ENCODE assay signal across 9 cellular contexts in genomic region chr14:91996951-91997371, GRCh38. TPM values are rescaled to one million over a fixed set of nuclear protein-coding genes. Genes with fewer than 3 reads are reported as not detected.
DNase-seq lines count a peak whose midpoint lies in the region; ATAC-seq and TF ChIP-seq lines count a peak whose summit lies in the region.
"Had no signal": no experiment of that assay in that cellular context is flagged by ENCODE, and none has a peak within 500 bp of the region (broad histone marks: within the 10 kb centered on the region; RNA-seq: fewer than 3 reads in every experiment).

No MANE protein-coding gene starts in this region.

- H3K27ac Mint-ChIP-seq in CD4-positive, alpha-beta memory T cell, result peak overlapping the region in 5 of 7 donors; percentile 1 to 83 (median 49)
- H3K27ac Mint-ChIP-seq in GM23338, result no peak overlapping the region
- H3K27ac Mint-ChIP-seq in central memory CD8-positive, alpha-beta T cell (ENCODE audit: low read depth), result peak overlapping the region; percentile 56

- POLR2A ChIA-PET in CD4-positive, alpha-beta memory T cell (lab: Charles Lee; ENCODE audit: partially characterized antibody), result interaction anchor here (0.6 to 1.4 kb wide), 7 partner anchors 9 to 751 kb away, joined by 3 to 8 read pairs (median 3); partner anchors contain the start of genes TC2N and TRIP11

- H3F3A ChIP-seq in GM23338 (replicated peaks; ENCODE audit: low read depth), result no peaks in the 10 kb centered on the region

- H2AFZ ChIP-seq in GM23338, result no peak overlapping the region

- TF ChIP-seq CTCF in GM23338 (conservative IDR thresholded peaks at IDR 0.05; ENCODE audit: low read depth in 2 of 2), result peak; percentile 62 to 79
- TF ChIP-seq CTCF in uterus (IDR thresholded peaks at IDR 0.05), result peak; percentile 46 to 65 (median 52)

- no peaks in the 10 kb centered on the region for H3K27me3 Mint-ChIP-seq in CD4-positive, alpha-beta memory T cell
- H3K27me3 Mint-ChIP-seq in GM23338 (ENCODE audit: insufficient read depth, low read depth, poor library complexity), result no peaks in the 10 kb centered on the region
- no peaks in the 10 kb centered on the region for H3K27me3 Mint-ChIP-seq in central memory CD8-positive, alpha-beta T cell

- TF ChIP-seq POLR2A in uterus (IDR thresholded peaks at IDR 0.05), result no peak

- H3K9me2 ChIP-seq in GM23338 (ENCODE audit: insufficient read depth), result no peaks in the 10 kb centered on the region

- H3K9me3 Mint-ChIP-seq in CD4-positive, alpha-beta memory T cell, result no peaks in the 10 kb centered on the region
- no peaks in the 10 kb centered on the region for H3K9me3 Mint-ChIP-seq in GM23338
- no peaks in the 10 kb centered on the region for H3K9me3 Mint-ChIP-seq in central memory CD8-positive, alpha-beta T cell

- H3K4me2 ChIP-seq in GM23338, result no peak overlapping the region

- no peaks in the 10 kb centered on the region for H4K20me1 ChIP-seq in GM23338 (replicated peaks; ENCODE audit: insufficient read depth)

- H3K36me3 ChIP-seq in CD4-positive, alpha-beta memory T cell (ENCODE audit: insufficient read depth, low read length), result peaks cover 5% of the 10 kb centered on the region
- H3K36me3 ChIP-seq in GM23338 (ENCODE audit: insufficient read depth) (peaks cover 5% of the 10 kb centered on the region; the same call in 1 of the 2 replicates), uterus (no peaks in the 10 kb centered on the region)

- no peak overlapping the region for H3K4me3 ChIP-seq in CD4-positive, alpha-beta memory T cell (ENCODE audit: low read length in 2 of 2)
- H3K4me3 ChIP-seq in GM23338 (no peak overlapping the region), uterus (no peak overlapping the region)
- H3K4me3 ChIP-seq: SJCRH30 had no signal

- H3K4me1 Mint-ChIP-seq in CD4-positive, alpha-beta memory T cell, result peaks cover 28 to 42% (median 34%) of the 10 kb centered on the region in 4 donors
- H3K4me1 Mint-ChIP-seq in GM23338, result peaks cover 4% of the 10 kb centered on the region; the same call in 2 of the 3 replicates
- H3K4me1 Mint-ChIP-seq in central memory CD8-positive, alpha-beta T cell, result peaks cover 24% of the 10 kb centered on the region

- CTCF ChIA-PET in CD4-positive, alpha-beta memory T cell (lab: Charles Lee; ENCODE audit: partially characterized antibody), result interaction anchor here (0.5 to 2.3 kb wide), 28 partner anchors 9 to 528 kb away, joined by 3 to 25 read pairs (median 4); partner anchors contain the start of genes ATXN3 and TRIP11

- peaks cover 22 to 38% of the 10 kb centered on the region in 2 donors for H3K36me3 Mint-ChIP-seq in CD4-positive, alpha-beta memory T cell
- peaks cover 13% of the 10 kb centered on the region; the same call in 2 of the 3 replicates for H3K36me3 Mint-ChIP-seq in GM23338 (ENCODE audit: low read depth)
- peaks cover 29% of the 10 kb centered on the region for H3K36me3 Mint-ChIP-seq in central memory CD8-positive, alpha-beta T cell (ENCODE audit: insufficient read depth)

- H3K27ac ChIP-seq in CD4-positive, alpha-beta memory T cell (ENCODE audit: low read depth, low read length), result no peak overlapping the region
- no peak overlapping the region for H3K27ac ChIP-seq in GM23338 (ENCODE audit: low read depth)
- H3K27ac ChIP-seq in uterus, result peak overlapping the region in 1 of 2 donors; percentile 62
- H3K27ac ChIP-seq: SJCRH30 had no signal

- peaks cover 39% of the 10 kb centered on the region for H3K4me1 ChIP-seq in CD4-positive, alpha-beta memory T cell (ENCODE audit: insufficient read depth, low read length)
- no peaks in the 10 kb centered on the region for H3K4me1 ChIP-seq in GM23338 (ENCODE audit: insufficient read depth)
- H3K4me1 ChIP-seq in uterus, result no peaks in the 10 kb centered on the region
- H3K4me1 ChIP-seq: SJCRH30 had no signal

- no peaks in the 10 kb centered on the region for H3K79me2 ChIP-seq in GM23338 (replicated peaks; ENCODE audit: insufficient read depth)

- peak overlapping the region in 1 of 8 donors; percentile 25 for H3K4me3 Mint-ChIP-seq in CD4-positive, alpha-beta memory T cell
- H3K4me3 Mint-ChIP-seq in GM23338, result no peak overlapping the region
- H3K4me3 Mint-ChIP-seq in central memory CD8-positive, alpha-beta T cell, result no peak overlapping the region

- H3K9me3 ChIP-seq in CD4-positive, alpha-beta memory T cell (ENCODE audit: control insufficient read depth in 1 of 2, low read length in 2 of 2), result no peaks in the 10 kb centered on the region
- H3K9me3 ChIP-seq in uterus, result no peaks in the 10 kb centered on the region
- H3K9me3 ChIP-seq: SJCRH30 had no signal

- DNase-seq in CD4-positive, alpha-beta memory T cell, result peak in 4 of 5 donors; percentile 31 to 48 (median 42)
- peak; percentile 75 for DNase-seq in GM23338 (ENCODE audit: low spot score)
- DNase-seq in NCI-H69 (lab: John Stamatoyannopoulos, UW), result peak; percentile 71
- DNase-seq in central memory CD8-positive, alpha-beta T cell (ENCODE audit: low spot score in 2 of 2), result no peak
- no peak for DNase-seq in left lobe of liver (ENCODE audit: low spot score)
- no peak for DNase-seq in uterus

- intact Hi-C loops in CD4-positive, alpha-beta memory T cell (cut with micrococcal nuclease), result loop anchor here (5.0 to 10.0 kb wide), 2 partner anchors 345 to 512 kb away; no protein-coding TSS in a partner anchor
- intact Hi-C loops in uterus (cut with DNase I; ENCODE audit: low total_unique reads), result no loop called here

- ATAC-seq in GM23338 (peak; percentile 57), left lobe of liver (peak; percentile 94), GM18502 (IDR thresholded peaks at IDR 0.05; ENCODE audit: poor library complexity, unreplicated experiment) (no peak), GM18870 (IDR thresholded peaks at IDR 0.05; ENCODE audit: unreplicated experiment) (no peak)
- ATAC-seq in central memory CD8-positive, alpha-beta T cell (replicated peaks; ENCODE audit: extremely low read depth, poor library complexity, severe bottlenecking), result no peak

- no peaks in the 10 kb centered on the region for H3K27me3 ChIP-seq in CD4-positive, alpha-beta memory T cell (ENCODE audit: insufficient read depth, low read length)
- H3K27me3 ChIP-seq in GM23338 (ENCODE audit: insufficient read depth) (no peaks in the 10 kb centered on the region), uterus (no peaks in the 10 kb centered on the region)
- H3K27me3 ChIP-seq: SJCRH30 had no signal

TF ChIP-seq in GM23338, 12 proteins besides CTCF, POLR2A, EP300 and RAD21 (continues in another document):
- TF ChIP-seq EZH2 (IDR thresholded peaks at IDR 0.05; ENCODE audit: low read depth, unreplicated experiment), result no peak
- TF ChIP-seq CREB1 (CRISPR knock-in tag; IDR thresholded peaks at IDR 0.05; ENCODE audit: low read depth), result no peak
- TF ChIP-seq STAT1 (IDR thresholded peaks at IDR 0.05; ENCODE audit: unreplicated experiment), result no peak
- TF ChIP-seq EZH2phosphoT487 (IDR thresholded peaks at IDR 0.05; ENCODE audit: unreplicated experiment), result no peak
- TF ChIP-seq ETS1 (IDR thresholded peaks at IDR 0.05), result no peak
- no peak for TF ChIP-seq REST (IDR thresholded peaks at IDR 0.05; ENCODE audit: unreplicated experiment)
- no peak for TF ChIP-seq NANOG (IDR thresholded peaks at IDR 0.05; ENCODE audit: borderline replicate concordance)
- TF ChIP-seq JUNB (IDR thresholded peaks at IDR 0.05; ENCODE audit: unreplicated experiment), result no peak

RNA-seq across cellular contexts. Expression of gene TRIP11, which starts 42.9 kb away (rescaled TPM):
- total RNA-seq in CD4-positive, alpha-beta memory T cell, result 10 to 100 TPM; 68.0 to 68.7 TPM
- polyA plus RNA-seq in CD4-positive, alpha-beta memory T cell, result 10 to 100 TPM; 24.6 to 77.2 TPM
- total RNA-seq in GM23338 (2014; rRNA removed; shearing (Covaris generic)), result 17.7 and 24.9 TPM in 2 replicates
- 30.6 and 52.2 TPM in 2 replicates for polyA plus RNA-seq in GM23338 (2016; fragmentation: Nextera tagmentation; extraction: Ambion mirVana)
- total RNA-seq in left lobe of liver (29.8 TPM), uterus (10 to 100 TPM; 17.1 to 68.7 (median 47.7) TPM)

RNA-seq across cellular contexts. Expression of gene FBLN5, which starts 49.5 kb away (rescaled TPM):
- total RNA-seq in CD4-positive, alpha-beta memory T cell, result 1 to 10 TPM; 7.9 to 8.0 TPM
- 10 to 100 TPM; 23.7 TPM for polyA plus RNA-seq in CD4-positive, alpha-beta memory T cell
- 2.0 and 4.9 TPM in 2 replicates for total RNA-seq in GM23338 (2014; rRNA removed; shearing (Covaris generic))
- 4.3 and 6.0 TPM in 2 replicates for polyA plus RNA-seq in GM23338 (2016; fragmentation: Nextera tagmentation; extraction: Ambion mirVana)
- total RNA-seq in left lobe of liver (7.7 TPM), uterus (100 to 1,000 TPM in 2 of 4 donors, 10 to 100 TPM in 2; 48.0 to 304 (median 165) TPM)

Comparison
In these comparisons a context has a peak if more than half of its experiments do, and no peak if none do; other contexts are left out.
1. DNase-seq: peak in CD4-positive, alpha-beta memory T cell (4 of 5), GM23338 (single experiment) and NCI-H69 (single experiment); none in central memory CD8-positive, alpha-beta T cell (0 of 2), left lobe of liver (single experiment) and uterus (0 of 2).
2. ATAC-seq: peak in GM23338 (single experiment) and left lobe of liver (single experiment); none in central memory CD8-positive, alpha-beta T cell (single experiment), GM18502 (single experiment) and GM18870 (single experiment).